1 cellular context compared by ENCODE assay signal in genomic region chr7:91266067-91266930, GRCh38.
TF ChIP-seq lines count a peak whose summit lies in the region.

No MANE protein-coding gene starts in this region.

TF ChIP-seq in GM12878, 131 proteins besides CTCF, POLR2A, EP300 and RAD21 (continued from another document):
- no peak for TF ChIP-seq CUX1 (IDR thresholded peaks at IDR 0.05; ENCODE audit: insufficient replicate concordance, low read depth, low read length)
TF ChIP-seq in GM12878: peak in this region for 0.
